In the genomic region with DNA sequence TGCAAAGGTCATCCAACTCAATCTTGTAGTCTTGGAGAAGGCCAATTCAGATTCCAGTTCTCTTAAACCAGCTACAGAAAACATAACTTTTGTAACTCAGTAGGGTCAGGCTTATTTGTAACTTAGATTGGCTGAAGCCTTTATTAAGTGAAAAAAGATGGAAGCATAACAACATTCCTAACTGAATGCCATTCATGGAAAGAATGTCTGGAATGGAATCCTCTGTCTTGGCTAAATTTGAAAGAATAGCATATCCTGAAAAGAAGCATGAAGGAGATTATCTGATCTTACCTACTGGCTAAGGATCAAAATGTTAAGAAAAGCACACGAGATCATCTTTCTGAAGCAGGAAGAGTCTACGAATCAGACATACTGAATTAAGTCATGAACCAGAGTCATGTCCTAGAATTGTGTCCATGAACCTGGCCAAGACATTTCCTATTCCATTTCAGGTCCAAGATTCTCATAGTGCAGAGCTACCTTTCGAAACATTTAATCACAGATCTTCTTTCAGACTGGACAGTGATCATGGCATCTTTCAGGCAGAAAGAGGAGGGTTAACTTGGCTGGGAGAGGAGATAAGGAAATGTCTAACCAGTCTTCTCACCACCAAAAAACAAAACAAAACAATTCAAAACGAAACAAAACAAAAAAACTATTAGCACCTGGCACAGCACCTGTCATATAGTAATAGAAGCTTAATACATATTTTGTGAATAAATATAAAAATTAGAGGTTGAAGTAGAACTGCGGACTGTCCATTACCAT, we compare ENCODE assay signal across 11 cellular contexts.
DNase-seq lines count a peak whose midpoint lies in the region; ATAC-seq, FAIRE-seq and TF ChIP-seq lines count a peak whose summit lies in the region.
"Had no signal": no experiment of that assay in that cellular context is flagged by ENCODE, and none has a peak within 500 bp of the region (broad histone marks: within the 10 kb centered on the region; RNA-seq: fewer than 3 reads in every experiment).

No MANE protein-coding gene starts in this region.

- H2AFZ ChIP-seq in astrocyte (ENCODE audit: low read depth, low read length) = no peak overlapping the region

- CTCF ChIA-PET in CD8-positive, alpha-beta T cell (lab: Charles Lee) = interaction anchor here (1.2 to 2.5 kb wide), 9 partner anchors 17 to 135 kb away, joined by 3 to 12 read pairs (median 4); no protein-coding TSS in a partner anchor

- POLR2A ChIA-PET in CD8-positive, alpha-beta T cell (lab: Charles Lee) = interaction anchor here (0.9 to 1.6 kb wide), 4 partner anchors 10 to 67 kb away, joined by 3 to 5 read pairs (median 4); no protein-coding TSS in a partner anchor

- peak overlapping the region; percentile 17 for H3K4me3 ChIP-seq in CD8-positive, alpha-beta T cell (ENCODE audit: low read depth, low read length)
- no peak overlapping the region for H3K4me3 ChIP-seq in astrocyte (ENCODE audit: insufficient read depth, low read depth, low read length)
- H3K4me3 ChIP-seq: upper lobe of left lung had no signal

- no peaks in the 10 kb centered on the region for H3K79me2 ChIP-seq in astrocyte (ENCODE audit: insufficient read depth, low read length)

- no peak for DNase-seq in CD8-positive, alpha-beta T cell
- peak; percentile 29 for DNase-seq in HS-5 (ENCODE audit: low read depth)
- peak; percentile 54 for DNase-seq in astrocyte (ENCODE audit: low read depth)
- DNase-seq in left ventricle myocardium superior = no peak
- no peak for DNase-seq in ecto neural progenitor cell (ENCODE audit: low spot score)
- no peak for DNase-seq in cerebellar cortex (ENCODE audit: low spot score)
- DNase-seq: DMS153, NCI-H1048, upper lobe of left lung had no signal

- H3K4me1 ChIP-seq in CD8-positive, alpha-beta T cell (ENCODE audit: insufficient read depth, low read length) = peaks cover 55% of the 10 kb centered on the region
- H3K4me1 ChIP-seq in astrocyte (ENCODE audit: insufficient read depth, low read length) = peaks cover 42% of the 10 kb centered on the region

- H4K20me1 ChIP-seq in astrocyte (ENCODE audit: insufficient read depth, low read length) = no peaks in the 10 kb centered on the region

- peaks cover 66% of the 10 kb centered on the region for H3K4me1 Mint-ChIP-seq in CD8-positive, alpha-beta T cell (ENCODE audit: low read depth)
- H3K4me1 Mint-ChIP-seq in astrocyte (ENCODE audit: low read depth, unreplicated experiment) (peaks cover 53% of the 10 kb centered on the region), nephron (peaks cover 55% of the 10 kb centered on the region)

- H3K36me3 Mint-ChIP-seq in CD8-positive, alpha-beta T cell = no peaks in the 10 kb centered on the region
- H3K36me3 Mint-ChIP-seq in astrocyte (ENCODE audit: low read depth, unreplicated experiment) = no peaks in the 10 kb centered on the region
- H3K36me3 Mint-ChIP-seq in nephron (ENCODE audit: low read depth) = no peaks in the 10 kb centered on the region

- no peaks in the 10 kb centered on the region for H3K27me3 Mint-ChIP-seq in CD8-positive, alpha-beta T cell (ENCODE audit: low read depth)
- H3K27me3 Mint-ChIP-seq in astrocyte (ENCODE audit: low read depth, unreplicated experiment) (no peaks in the 10 kb centered on the region), nephron (ENCODE audit: low read depth) (peaks cover 7% of the 10 kb centered on the region)

- ATAC-seq in CD8-positive, alpha-beta T cell = no peak
- no peak for ATAC-seq in HG03565 (IDR thresholded peaks at IDR 0.05; ENCODE audit: unreplicated experiment)
- no peak for ATAC-seq in left ventricle myocardium superior

- no peaks in the 10 kb centered on the region for H3K27me3 ChIP-seq in CD8-positive, alpha-beta T cell (ENCODE audit: insufficient read depth, low read length)
- H3K27me3 ChIP-seq in astrocyte (ENCODE audit: insufficient read depth, low read length) = no peaks in the 10 kb centered on the region
- H3K27me3 ChIP-seq: upper lobe of left lung had no signal

- peak overlapping the region; percentile 21 for H3K4me2 ChIP-seq in astrocyte (ENCODE audit: low read length)

- H3K9me3 ChIP-seq in CD8-positive, alpha-beta T cell (ENCODE audit: low read length) = no peaks in the 10 kb centered on the region
- H3K9me3 ChIP-seq in astrocyte (ENCODE audit: insufficient read depth, low read depth, low read length) = no peaks in the 10 kb centered on the region
- H3K9me3 ChIP-seq: upper lobe of left lung had no signal

- H3K4me3 Mint-ChIP-seq in CD8-positive, alpha-beta T cell = peak overlapping the region; percentile 51
- no peak overlapping the region for H3K4me3 Mint-ChIP-seq in astrocyte (ENCODE audit: unreplicated experiment)
- peak overlapping the region in 1 of 3 experiments; percentile 17 for H3K4me3 Mint-ChIP-seq in nephron

- H3K27ac Mint-ChIP-seq in CD8-positive, alpha-beta T cell = peak overlapping the region; percentile 90
- no peak overlapping the region for H3K27ac Mint-ChIP-seq in astrocyte (ENCODE audit: unreplicated experiment)
- H3K27ac Mint-ChIP-seq in nephron = peak overlapping the region; percentile 63 to 71 (median 64)

- no peak overlapping the region for H3K9ac ChIP-seq in astrocyte (ENCODE audit: low read length)

- TF ChIP-seq CTCF in CD8-positive, alpha-beta T cell (IDR thresholded peaks at IDR 0.05) = no peak
- TF ChIP-seq CTCF in astrocyte (IDR thresholded peaks at IDR 0.05; ENCODE audit: insufficient read depth, low read depth, low read length) (no peak), nephron (IDR thresholded peaks at IDR 0.05; ENCODE audit: unreplicated experiment in 3 of 3) (no peak)

- H3K36me3 ChIP-seq in CD8-positive, alpha-beta T cell (ENCODE audit: insufficient read depth, low read length) = no peaks in the 10 kb centered on the region
- H3K36me3 ChIP-seq in astrocyte (ENCODE audit: insufficient read depth, low read length) = no peaks in the 10 kb centered on the region
- H3K36me3 ChIP-seq: upper lobe of left lung had no signal

- H3K9me3 Mint-ChIP-seq in CD8-positive, alpha-beta T cell = peaks cover 2% of the 10 kb centered on the region
- peaks cover 5% of the 10 kb centered on the region for H3K9me3 Mint-ChIP-seq in astrocyte (ENCODE audit: unreplicated experiment)
- H3K9me3 Mint-ChIP-seq in nephron = peaks cover 4% of the 10 kb centered on the region

- intact Hi-C loops in CD8-positive, alpha-beta T cell (cut with DNase I, micrococcal nuclease) = loop anchor here in 1 of 2 experiments (2.0 kb wide), 1 partner anchor 17 kb away; no protein-coding TSS in a partner anchor
- intact Hi-C loops in left ventricle myocardium superior (cut with micrococcal nuclease) = no loop called here

- peak; percentile 45 for FAIRE-seq in astrocyte (lab: Jason Lieb, UNC)

- no peak overlapping the region for H3K27ac ChIP-seq in CD8-positive, alpha-beta T cell (ENCODE audit: low read depth, low read length)
- H3K27ac ChIP-seq in astrocyte (ENCODE audit: low read depth, low read length) = no peak overlapping the region

Comparison
In these comparisons a context has a peak if more than half of its experiments do, and no peak if none do; other contexts are left out.
1. DNase-seq: peak in HS-5 (single experiment) and astrocyte (single experiment); none in CD8-positive, alpha-beta T cell (0 of 7), left ventricle myocardium superior (single experiment), ecto neural progenitor cell (single experiment) and cerebellar cortex (single experiment).